In genomic region chr19:18493440-18494266, GRCh38 we compare ENCODE assay signal across 11 cellular contexts. TPM values are rescaled to one million over a fixed set of nuclear protein-coding genes. Genes with fewer than 3 reads are reported as not detected.
A peak's percentile ranks its signal among the peaks of the same experiment; 100 is the strongest.
DNase-seq lines count a peak whose midpoint lies in the region; ATAC-seq, FAIRE-seq and TF ChIP-seq lines count a peak whose summit lies in the region.
"Had no signal": no experiment of that assay in that cellular context is flagged by ENCODE, and none has a peak within 500 bp of the region (broad histone marks: within the 10 kb centered on the region; RNA-seq: fewer than 3 reads in every experiment).

No MANE protein-coding gene starts in this region.

- peak; percentile 44 for FAIRE-seq in HepG2 (lab: Jason Lieb, UNC)

- H3K9me3 ChIP-seq in adrenal gland (replicated peaks in 1 of 3) (no peaks in the 10 kb centered on the region), HepG2 (ENCODE audit: low read length) (no peaks in the 10 kb centered on the region)

- in situ Hi-C loops in HepG2 (cut with HindIII; ENCODE audit: extremely low pct_ligation_motif_present, low pct_unique_long_range_greater_than_20kb), result no loop called here

- H3K4me3 ChIP-seq in adrenal gland (no peak overlapping the region), HepG2 (replicated peaks in 1 of 3; ENCODE audit: insufficient read depth in 1 of 3, low read depth in 2 of 3, low read length in 3 of 3) (no peak overlapping the region)

- H4K20me1 ChIP-seq in HepG2 (ENCODE audit: insufficient read depth, low read length), result peaks cover 85% of the 10 kb centered on the region

- POLR2A ChIA-PET in activated CD4-positive, alpha-beta T cell treated with anti-CD3 and anti-CD28 coated beads for 36 hours (lab: Charles Lee), result no interaction called here
- POLR2A ChIA-PET in HepG2 (lab: Yijun Ruan, JAX), result interaction anchor here (0.6 to 2.3 kb wide), 6 partner anchors 11 to 65 kb away, joined by 3 to 10 read pairs (median 5); no protein-coding TSS in a partner anchor

- TF ChIP-seq EP300 in HepG2 (IDR thresholded peaks at IDR 0.05; ENCODE audit: low read depth in 2 of 2, low read length in 2 of 2) (no peak), HepG2 (CRISPR knock-in tag; IDR thresholded peaks at IDR 0.05; ENCODE audit: borderline replicate concordance) (no peak)

- H3K9ac ChIP-seq in HepG2 (ENCODE audit: insufficient read depth, low read depth, low read length), result no peak overlapping the region; the same call in 1 of the 2 replicates

- no peaks in the 10 kb centered on the region for H3K36me3 Mint-ChIP-seq in activated CD4-positive, alpha-beta T cell treated with anti-CD3 and anti-CD28 coated beads for 36 hours (ENCODE audit: low read depth)

- H3K4me1 ChIP-seq in adrenal gland (replicated peaks in 1 of 2) (peaks cover 30 to 68% of the 10 kb centered on the region in 2 donors), HepG2 (ENCODE audit: insufficient read depth, low read length) (peaks cover 62% of the 10 kb centered on the region)

- TF ChIP-seq POLR2A in adrenal gland (IDR thresholded peaks at IDR 0.05), result no peak
- TF ChIP-seq POLR2A in HepG2 (IDR thresholded peaks at IDR 0.05; ENCODE audit: insufficient read depth in 1 of 2, low read depth in 2 of 2, low read length in 2 of 2), result no peak

- intact Hi-C loops in activated CD4-positive, alpha-beta T cell treated with anti-CD3 and anti-CD28 coated beads for 36 hours (cut with DNase I, micrococcal nuclease), result no loop called here
- intact Hi-C loops in adrenal gland (cut with DNase I), result no loop called here
- intact Hi-C loops in HepG2 (cut with micrococcal nuclease; ENCODE audit: unreplicated experiment), result no loop called here
- intact Hi-C loops in posterior vena cava (cut with DNase I), result no loop called here

- H3K36me3 ChIP-seq in adrenal gland (replicated peaks in 1 of 2) (no peaks in the 10 kb centered on the region), HepG2 (replicated peaks in 1 of 2; ENCODE audit: control insufficient read depth in 1 of 2, insufficient read depth in 2 of 2, low read length in 2 of 2) (no peaks in the 10 kb centered on the region; a peak in 2 of 5 replicates)

- H3K27ac Mint-ChIP-seq in activated CD4-positive, alpha-beta T cell treated with anti-CD3 and anti-CD28 coated beads for 36 hours, result peak overlapping the region; percentile 78
- H3K27ac Mint-ChIP-seq in stimulated activated naive CD8-positive, alpha-beta T cell treated with anti-CD3 and anti-CD28 coated beads, Interleukin-15, amount 100 ng/mL, for 72 hours, result peak overlapping the region; percentile 15 to 72
- H3K27ac Mint-ChIP-seq: dendritic cell treated with granulocyte-macrophage colony-stimulating factor and Interleukin-4, amounts not matched to agents 40 ng/mL and 50 ng/mL, for 4 days had no signal

- ATAC-seq in activated CD4-positive, alpha-beta T cell treated with anti-CD3 and anti-CD28 coated beads for 36 hours, result no peak
- peak; percentile 42 for ATAC-seq in HepG2
- ATAC-seq in stimulated activated naive CD8-positive, alpha-beta T cell treated with anti-CD3 and anti-CD28 coated beads, Interleukin-15, amount 100 ng/mL, for 72 hours, result no peak
- ATAC-seq in HG02970 (IDR thresholded peaks at IDR 0.05; ENCODE audit: low FRiP score, unreplicated experiment), result no peak

- DNase-seq in activated CD4-positive, alpha-beta T cell treated with anti-CD3 and anti-CD28 coated beads for 36 hours, result no peak
- DNase-seq in activated CD4-positive, alpha-beta T cell treated with anti-CD3 and anti-CD28 coated beads for 1 hour, result no peak
- DNase-seq in adrenal gland (no peak), HepG2 (ENCODE audit: low spot score) (no peak), substantia nigra (lab: John Stamatoyannopoulos, UW) (no peak), posterior vena cava (ENCODE audit: low spot score) (no peak)
- DNase-seq in stimulated activated naive CD8-positive, alpha-beta T cell treated with anti-CD3 and anti-CD28 coated beads, Interleukin-15, amount 100 ng/mL, for 72 hours, result no peak
- DNase-seq: activated CD8-positive, alpha-beta memory T cell treated with anti-CD3 and anti-CD28 coated beads, Interleukin-2, amount 50 U/mL, for 48 hours; stimulated activated CD4-positive, alpha-beta T cell treated with anti-CD3 and anti-CD28 coated beads, Interleukin-2, amount 100 ng/mL, for 48 hours had no signal

- WGBS in adrenal gland, 4 donors, result 65 to 75% (median 70%) methylated on average over 5 to 13 of the region's 13 CpGs
- 21% methylated on average over 5 of the region's 13 CpGs for WGBS in HepG2 (ENCODE audit: low lambda C conversion rate)

- H3K27me3 Mint-ChIP-seq in activated CD4-positive, alpha-beta T cell treated with anti-CD3 and anti-CD28 coated beads for 36 hours, result no peaks in the 10 kb centered on the region
- no peaks in the 10 kb centered on the region for H3K27me3 Mint-ChIP-seq in stimulated activated naive CD8-positive, alpha-beta T cell treated with anti-CD3 and anti-CD28 coated beads, Interleukin-15, amount 100 ng/mL, for 72 hours
- H3K27me3 Mint-ChIP-seq: dendritic cell treated with granulocyte-macrophage colony-stimulating factor and Interleukin-4, amounts not matched to agents 40 ng/mL and 50 ng/mL, for 4 days had no signal

- no peak for TF ChIP-seq CTCF in adrenal gland (IDR thresholded peaks at IDR 0.05)
- no peak for TF ChIP-seq CTCF in HepG2 (CRISPR knock-in tag; IDR thresholded peaks at IDR 0.05)

- peaks cover 84% of the 10 kb centered on the region for H3K79me2 ChIP-seq in HepG2 (ENCODE audit: insufficient read depth, low read length)

- no peak overlapping the region for H2AFZ ChIP-seq in HepG2 (ENCODE audit: low read length)

- H3K4me3 Mint-ChIP-seq in activated CD4-positive, alpha-beta T cell treated with anti-CD3 and anti-CD28 coated beads for 36 hours, result peak overlapping the region; percentile 10
- peak overlapping the region in 1 of 2 donors; percentile 39 for H3K4me3 Mint-ChIP-seq in stimulated activated naive CD8-positive, alpha-beta T cell treated with anti-CD3 and anti-CD28 coated beads, Interleukin-15, amount 100 ng/mL, for 72 hours
- H3K4me3 Mint-ChIP-seq: dendritic cell treated with granulocyte-macrophage colony-stimulating factor and Interleukin-4, amounts not matched to agents 40 ng/mL and 50 ng/mL, for 4 days had no signal

- H3K9me3 Mint-ChIP-seq in activated CD4-positive, alpha-beta T cell treated with anti-CD3 and anti-CD28 coated beads for 36 hours (ENCODE audit: low read depth), result no peaks in the 10 kb centered on the region
- no peaks in the 10 kb centered on the region for H3K9me3 Mint-ChIP-seq in stimulated activated naive CD8-positive, alpha-beta T cell treated with anti-CD3 and anti-CD28 coated beads, Interleukin-15, amount 100 ng/mL, for 72 hours
- H3K9me3 Mint-ChIP-seq: dendritic cell treated with granulocyte-macrophage colony-stimulating factor and Interleukin-4, amounts not matched to agents 40 ng/mL and 50 ng/mL, for 4 days had no signal

- BruUV-seq in HepG2 (replicated peaks; lab: Mats Ljungman, UMichigan), result no TSS peak

- peak overlapping the region; percentile 49 for H3K4me2 ChIP-seq in HepG2 (ENCODE audit: low read depth, low read length)

- H3K27ac ChIP-seq in adrenal gland, result peak overlapping the region in 4 of 5 donors; percentile 5 to 71 (median 44)
- H3K27ac ChIP-seq in HepG2 (ENCODE audit: extremely low read length, insufficient read depth, low read length), result peak overlapping the region; percentile 42
- no peak overlapping the region for H3K27ac ChIP-seq in substantia nigra (ENCODE audit: low read depth, low read length, poor library complexity, severe bottlenecking)

- H3K4me1 Mint-ChIP-seq in activated CD4-positive, alpha-beta T cell treated with anti-CD3 and anti-CD28 coated beads for 36 hours, result peaks cover 58% of the 10 kb centered on the region
- H3K4me1 Mint-ChIP-seq in stimulated activated naive CD8-positive, alpha-beta T cell treated with anti-CD3 and anti-CD28 coated beads, Interleukin-15, amount 100 ng/mL, for 72 hours, result peaks cover 83% of the 10 kb centered on the region

- no peak for TF ChIP-seq RAD21 in HepG2 (CRISPR knock-in tag; IDR thresholded peaks at IDR 0.05)

- H3K27me3 ChIP-seq in adrenal gland (no peaks in the 10 kb centered on the region), HepG2 (ENCODE audit: control insufficient read depth in 1 of 2, insufficient read depth in 2 of 2, low read length in 2 of 2) (no peaks in the 10 kb centered on the region)

- CTCF ChIA-PET in activated CD4-positive, alpha-beta T cell treated with anti-CD3 and anti-CD28 coated beads for 36 hours (lab: Charles Lee), result interaction anchor here (0.6 to 2.6 kb wide), 6 partner anchors 11 to 27 kb away, joined by 4 to 10 read pairs (median 5); no protein-coding TSS in a partner anchor
- CTCF ChIA-PET in HepG2 (lab: Yijun Ruan, JAX; ENCODE audit: low intra/inter-chr PET ratio, low total read pairs), result no interaction called here

RNA-seq across cellular contexts. Expression of gene ELL, which starts 28.2 kb away (rescaled TPM):
- 10 to 100 TPM; 20.2 to 21.4 TPM for total RNA-seq in activated CD4-positive, alpha-beta T cell treated with anti-CD3 and anti-CD28 coated beads for 36 hours
- total RNA-seq in adrenal gland (10 to 100 TPM in 7 of 8 donors, 1 to 10 TPM in 1; 9.8 to 28.3 (median 15.2) TPM), HepG2 (2016; rRNA removed; fragmentation: Illumina TruSeq; extraction: Trizol) (3.2 and 3.7 TPM in 2 replicates), posterior vena cava (10 to 100 TPM; 19.5 to 20.7 TPM)
- polyA plus RNA-seq in adrenal gland (10 to 100 TPM in 1 of 3 donors, 1 to 10 TPM in 2; 1.8 to 14.3 (median 9.1) TPM), HepG2 (2011; rRNA removed) (5.4 and 5.8 TPM in 2 replicates)
- total RNA-seq in HepG2 (2016; cell fraction: cytosol; rRNA removed; fragmentation: Illumina TruSeq; extraction: Trizol; ENCODE audit: low read depth), result 0.71 and 1.1 TPM in 2 replicates
- total RNA-seq in HepG2 (2016; cell fraction: insoluble cytoplasmic fraction; rRNA removed; fragmentation: Illumina TruSeq; extraction: Trizol), result 2.7 and 4.1 TPM in 2 replicates
- 2.3 and 2.5 TPM in 2 replicates for total RNA-seq in HepG2 (2016; cell fraction: membrane; rRNA removed; fragmentation: Illumina TruSeq; extraction: Trizol)
- total RNA-seq in HepG2 (2016; cell fraction: nucleus; rRNA removed; fragmentation: Illumina TruSeq; extraction: Trizol), result 3.3 and 4.8 TPM in 2 replicates
- 3.2 and 4.3 TPM in 2 replicates for polyA plus RNA-seq in HepG2 (2011; cell fraction: cytosol; rRNA removed)
- 27.1 and 34.7 TPM in 2 replicates for polyA plus RNA-seq in HepG2 (2011; cell fraction: nucleus; rRNA removed)
- 7.1 TPM in 2 replicates for polyA plus RNA-seq in HepG2 (2012)
- polyA plus RNA-seq in HepG2 (2016; cell fraction: cytosol; fragmentation: Illumina TruSeq; extraction: Trizol; ENCODE audit: low read depth), result 0.20 and 0.33 TPM in 2 replicates
- polyA plus RNA-seq in HepG2 (2016; cell fraction: insoluble cytoplasmic fraction; fragmentation: Illumina TruSeq; extraction: Trizol; ENCODE audit: low read depth), result 3.1 and 4.0 TPM in 2 replicates
- 1.0 and 1.1 TPM in 2 replicates for polyA plus RNA-seq in HepG2 (2016; cell fraction: membrane; fragmentation: Illumina TruSeq; extraction: Trizol; ENCODE audit: low read depth)
- 5.1 and 5.2 TPM in 2 replicates for polyA plus RNA-seq in HepG2 (2016; cell fraction: nucleus; fragmentation: Illumina TruSeq; extraction: Trizol; ENCODE audit: insufficient read depth, low read depth)
- 6.3 and 17.2 TPM in 2 replicates for polyA minus RNA-seq in HepG2 (2011; rRNA and poly(A)+ RNA removed; ENCODE audit: low replicate concordance)
- 6.0 and 8.8 TPM in 2 replicates for polyA minus RNA-seq in HepG2 (2011; cell fraction: cytosol; rRNA and poly(A)+ RNA removed)
- 12.9 and 14.3 TPM in 2 replicates for polyA minus RNA-seq in HepG2 (2011; cell fraction: nucleus; rRNA and poly(A)+ RNA removed)

RNA-seq across cellular contexts. Expression of gene FKBP8, which starts 49.7 kb away (rescaled TPM):
- 100 to 1,000 TPM; 208 to 211 TPM for total RNA-seq in activated CD4-positive, alpha-beta T cell treated with anti-CD3 and anti-CD28 coated beads for 36 hours
- total RNA-seq in adrenal gland (100 to 1,000 TPM; 171 to 463 (median 265) TPM), HepG2 (2016; rRNA removed; fragmentation: Illumina TruSeq; extraction: Trizol) (75.1 and 81.7 TPM in 2 replicates), posterior vena cava (100 to 1,000 TPM; 189 to 224 TPM)
- polyA plus RNA-seq in adrenal gland (100 to 1,000 TPM in 2 of 3 donors, 10 to 100 TPM in 1; 26.3 to 816 (median 417) TPM), HepG2 (2011; rRNA removed) (93.9 and 135 TPM in 2 replicates)
- total RNA-seq in HepG2 (2016; cell fraction: cytosol; rRNA removed; fragmentation: Illumina TruSeq; extraction: Trizol; ENCODE audit: low read depth), result 75.9 and 83.0 TPM in 2 replicates
- 78.1 and 87.6 TPM in 2 replicates for total RNA-seq in HepG2 (2016; cell fraction: insoluble cytoplasmic fraction; rRNA removed; fragmentation: Illumina TruSeq; extraction: Trizol)
- 92.2 and 111 TPM in 2 replicates for total RNA-seq in HepG2 (2016; cell fraction: membrane; rRNA removed; fragmentation: Illumina TruSeq; extraction: Trizol)
- 32.7 and 42.9 TPM in 2 replicates for total RNA-seq in HepG2 (2016; cell fraction: nucleus; rRNA removed; fragmentation: Illumina TruSeq; extraction: Trizol)
- 101 and 179 TPM in 2 replicates for polyA plus RNA-seq in HepG2 (2011; cell fraction: cytosol; rRNA removed)
- 159 and 173 TPM in 2 replicates for polyA plus RNA-seq in HepG2 (2011; cell fraction: nucleus; rRNA removed)
- polyA plus RNA-seq in HepG2 (2012), result 93.8 and 130 TPM in 2 replicates
- 84.6 and 95.1 TPM in 2 replicates for polyA plus RNA-seq in HepG2 (2016; cell fraction: cytosol; fragmentation: Illumina TruSeq; extraction: Trizol; ENCODE audit: low read depth)
- 107 and 111 TPM in 2 replicates for polyA plus RNA-seq in HepG2 (2016; cell fraction: insoluble cytoplasmic fraction; fragmentation: Illumina TruSeq; extraction: Trizol; ENCODE audit: low read depth)
- polyA plus RNA-seq in HepG2 (2016; cell fraction: membrane; fragmentation: Illumina TruSeq; extraction: Trizol; ENCODE audit: low read depth), result 117 and 126 TPM in 2 replicates
- polyA plus RNA-seq in HepG2 (2016; cell fraction: nucleus; fragmentation: Illumina TruSeq; extraction: Trizol; ENCODE audit: insufficient read depth, low read depth), result 80.5 and 87.9 TPM in 2 replicates
- polyA minus RNA-seq in HepG2 (2011; rRNA and poly(A)+ RNA removed; ENCODE audit: low replicate concordance), result 96.9 and 151 TPM in 2 replicates
- 63.3 and 77.3 TPM in 2 replicates for polyA minus RNA-seq in HepG2 (2011; cell fraction: cytosol; rRNA and poly(A)+ RNA removed)
- 16.6 and 20.1 TPM in 2 replicates for polyA minus RNA-seq in HepG2 (2011; cell fraction: nucleus; rRNA and poly(A)+ RNA removed)

RNA-seq across cellular contexts. Expression of gene ISYNA1, which starts 55.7 kb away (rescaled TPM):
- 10 to 100 TPM; 18.8 to 23.3 TPM for total RNA-seq in activated CD4-positive, alpha-beta T cell treated with anti-CD3 and anti-CD28 coated beads for 36 hours
- total RNA-seq in adrenal gland (100 to 1,000 TPM in 3 of 8 donors, 10 to 100 TPM in 5; 32.3 to 211 (median 78.7) TPM), HepG2 (2016; rRNA removed; fragmentation: Illumina TruSeq; extraction: Trizol) (29.4 and 48.5 TPM in 2 replicates), posterior vena cava (10 to 100 TPM; 27.5 to 28.1 TPM)
- polyA plus RNA-seq in adrenal gland (100 to 1,000 TPM in 2 of 3 donors, 1 to 10 TPM in 1; 3.2 to 313 (median 125) TPM), HepG2 (2011; rRNA removed) (29.6 and 36.5 TPM in 2 replicates)
- 8.4 and 10.1 TPM in 2 replicates for total RNA-seq in HepG2 (2016; cell fraction: cytosol; rRNA removed; fragmentation: Illumina TruSeq; extraction: Trizol; ENCODE audit: low read depth)
- 29.3 and 46.4 TPM in 2 replicates for total RNA-seq in HepG2 (2016; cell fraction: insoluble cytoplasmic fraction; rRNA removed; fragmentation: Illumina TruSeq; extraction: Trizol)
- total RNA-seq in HepG2 (2016; cell fraction: membrane; rRNA removed; fragmentation: Illumina TruSeq; extraction: Trizol), result 16.0 and 18.7 TPM in 2 replicates
- 33.6 and 37.4 TPM in 2 replicates for total RNA-seq in HepG2 (2016; cell fraction: nucleus; rRNA removed; fragmentation: Illumina TruSeq; extraction: Trizol)
- polyA plus RNA-seq in HepG2 (2011; cell fraction: cytosol; rRNA removed), result 14.0 and 25.3 TPM in 2 replicates
- polyA plus RNA-seq in HepG2 (2011; cell fraction: nucleus; rRNA removed), result 246 and 367 TPM in 2 replicates
- polyA plus RNA-seq in HepG2 (2012), result 32.5 and 49.8 TPM in 2 replicates
- polyA plus RNA-seq in HepG2 (2016; cell fraction: cytosol; fragmentation: Illumina TruSeq; extraction: Trizol; ENCODE audit: low read depth), result 16.0 and 16.5 TPM in 2 replicates
- polyA plus RNA-seq in HepG2 (2016; cell fraction: insoluble cytoplasmic fraction; fragmentation: Illumina TruSeq; extraction: Trizol; ENCODE audit: low read depth), result 44.6 and 57.4 TPM in 2 replicates
- polyA plus RNA-seq in HepG2 (2016; cell fraction: membrane; fragmentation: Illumina TruSeq; extraction: Trizol; ENCODE audit: low read depth), result 18.1 and 22.4 TPM in 2 replicates
- polyA plus RNA-seq in HepG2 (2016; cell fraction: nucleus; fragmentation: Illumina TruSeq; extraction: Trizol; ENCODE audit: insufficient read depth, low read depth), result 103 and 119 TPM in 2 replicates
- 1.3 and 50.2 TPM in 2 replicates for polyA minus RNA-seq in HepG2 (2011; rRNA and poly(A)+ RNA removed; ENCODE audit: low replicate concordance)
- 20.4 and 29.0 TPM in 2 replicates for polyA minus RNA-seq in HepG2 (2011; cell fraction: cytosol; rRNA and poly(A)+ RNA removed)
- 13.3 and 14.3 TPM in 2 replicates for polyA minus RNA-seq in HepG2 (2011; cell fraction: nucleus; rRNA and poly(A)+ RNA removed)
